Comparison of ENCODE assay signal across 1 cellular context in the genomic region with DNA sequence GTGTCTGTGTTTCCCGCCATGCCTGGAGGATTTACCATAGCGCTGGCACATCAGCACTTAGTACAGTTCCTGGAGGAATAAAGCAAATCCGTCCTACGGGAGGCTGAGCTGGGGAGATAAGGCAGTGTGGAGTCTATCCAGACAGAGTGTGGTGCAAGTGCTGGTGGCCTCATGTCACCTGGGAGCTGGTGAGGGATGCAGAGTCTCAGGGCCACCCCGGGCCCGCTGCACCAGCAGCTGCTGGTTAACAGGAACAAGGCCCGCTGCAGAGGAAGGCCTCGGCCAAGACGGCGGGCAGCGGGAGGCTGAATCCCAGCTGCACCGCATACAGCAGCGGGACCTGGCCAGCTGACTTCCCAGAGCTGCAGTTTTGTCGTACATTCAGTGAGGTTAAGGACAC.
TF ChIP-seq lines count a peak whose summit lies in the region.

No MANE protein-coding gene starts in this region.

TF ChIP-seq in IMR-90, 13 proteins besides CTCF, POLR2A, EP300 and RAD21 (continued from another document):
- TF ChIP-seq, protein P1, sequence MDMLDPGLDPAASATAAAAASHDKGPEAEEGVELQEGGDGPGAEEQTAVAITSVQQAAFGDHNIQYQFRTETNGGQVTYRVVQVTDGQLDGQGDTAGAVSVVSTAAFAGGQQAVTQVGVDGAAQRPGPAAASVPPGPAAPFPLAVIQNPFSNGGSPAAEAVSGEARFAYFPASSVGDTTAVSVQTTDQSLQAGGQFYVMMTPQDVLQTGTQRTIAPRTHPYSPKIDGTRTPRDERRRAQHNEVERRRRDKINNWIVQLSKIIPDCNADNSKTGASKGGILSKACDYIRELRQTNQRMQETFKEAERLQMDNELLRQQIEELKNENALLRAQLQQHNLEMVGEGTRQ (IDR thresholded peaks at IDR 0.05; ENCODE audit: low read depth, low read length) = no peak
- TF ChIP-seq SMC3 (IDR thresholded peaks at IDR 0.05; ENCODE audit: low read depth, low read length) = no peak
- TF ChIP-seq NFE2L2 (IDR thresholded peaks at IDR 0.05; ENCODE audit: low read depth, low read length) = no peak
